Comparison of ENCODE assay signal across 17 cellular contexts in the genomic region with DNA sequence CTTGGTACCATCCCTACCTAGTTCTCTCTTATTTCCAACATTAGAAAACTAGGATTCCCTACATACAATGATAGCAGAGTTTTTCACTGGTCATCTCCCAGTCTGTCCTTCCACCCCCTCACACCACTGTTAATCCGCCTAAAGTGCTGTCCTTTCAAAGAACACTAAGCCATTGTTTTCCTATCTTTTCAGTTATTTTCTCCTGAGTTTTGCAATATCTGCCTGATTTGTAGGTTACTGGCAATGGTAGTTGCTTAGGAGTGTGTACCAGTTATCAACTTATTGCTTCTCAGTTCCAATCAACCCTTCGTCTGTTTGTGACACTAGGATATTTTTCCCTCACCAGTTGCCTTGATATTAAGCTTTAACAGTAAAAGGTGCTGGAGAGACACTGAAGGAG.
DNase-seq lines count a peak whose midpoint lies in the region; TF ChIP-seq lines count a peak whose summit lies in the region.
"Had no signal": no experiment of that assay in that cellular context is flagged by ENCODE, and none has a peak within 500 bp of the region (broad histone marks: within the 10 kb centered on the region; RNA-seq: fewer than 3 reads in every experiment).

No MANE protein-coding gene starts in this region.

- no peak for TF ChIP-seq CTCF in endodermal cell (conservative IDR thresholded peaks at IDR 0.05)
- TF ChIP-seq CTCF in neural progenitor cell (IDR thresholded peaks at IDR 0.05): no peak
- TF ChIP-seq CTCF in testis (IDR thresholded peaks at IDR 0.05): no peak
- TF ChIP-seq CTCF in RWPE1 (conservative IDR thresholded peaks at IDR 0.05; ENCODE audit: low read depth): no peak

- peaks cover 4% of the 10 kb centered on the region for H3K9me3 ChIP-seq in endodermal cell (ENCODE audit: control insufficient read depth, low read length)
- no peaks in the 10 kb centered on the region for H3K9me3 ChIP-seq in neural progenitor cell (ENCODE audit: low read depth)
- no peaks in the 10 kb centered on the region for H3K9me3 ChIP-seq in testis
- H3K9me3 ChIP-seq: Caco-2, HAP-1 had no signal

- no peak for TF ChIP-seq POLR2A in testis (IDR thresholded peaks at IDR 0.05)

- H3K27ac Mint-ChIP-seq in endodermal cell (peak overlapping the region; percentile 2), neural progenitor cell (no peak overlapping the region)
- H3K27ac Mint-ChIP-seq: CD4-positive, alpha-beta memory T cell; HFFc6 had no signal

- H3K27me3 Mint-ChIP-seq in endodermal cell (ENCODE audit: insufficient read depth): no peaks in the 10 kb centered on the region
- H3K27me3 Mint-ChIP-seq in neural progenitor cell (ENCODE audit: insufficient read depth, low read depth): no peaks in the 10 kb centered on the region

- DNase-seq in HuH-7 (ENCODE audit: low spot score) (peak; percentile 28), endodermal cell (no peak), neural progenitor cell (ENCODE audit: low spot score) (peak; percentile 23), testis (peak; percentile 16), NCI-H1436 (lab: John Stamatoyannopoulos, UW) (no peak), DMS53 treated with DMSO at 0.1 percent for 48 hours (lab: John Stamatoyannopoulos, UW; ENCODE audit: unreplicated experiment) (no peak), RWPE1 (ENCODE audit: low spot score) (no peak)
- DNase-seq: C1 segment of cervical spinal cord; Caco-2; CD4-positive, alpha-beta memory T cell; DMS153; DMS79; EL; GDM1; GOT3; HFFc6 had no signal

- H3K9me3 Mint-ChIP-seq in endodermal cell: peaks cover 10% of the 10 kb centered on the region
- H3K9me3 Mint-ChIP-seq in neural progenitor cell: no peaks in the 10 kb centered on the region
- H3K9me3 Mint-ChIP-seq: HFFc6 had no signal

- POLR2A ChIA-PET in RWPE1 (lab: Yijun Ruan, JAX; ENCODE audit: low non-redundant PET): no interaction called here

- H3K27me3 ChIP-seq in endodermal cell (ENCODE audit: control insufficient read depth, insufficient read depth, low read length, poor library complexity, severe bottlenecking) (no peaks in the 10 kb centered on the region), neural progenitor cell (no peaks in the 10 kb centered on the region), testis (no peaks in the 10 kb centered on the region)

- CTCF ChIA-PET in RWPE1 (lab: Yijun Ruan, JAX): no interaction called here

- 85% methylated on average over 2 of the region's 2 CpGs; no CpG with 5 or more reads in 1 of the 2 experiments for WGBS in endodermal cell (ENCODE audit: insufficient coverage in 1 of 2, insufficient read length in 1 of 2), 2 experiments
- 66 to 71% methylated on average over 2 of the region's 2 CpGs for WGBS in testis, 2 donors

- intact Hi-C loops in testis (cut with DNase I; ENCODE audit: low total_unique reads): no loop called here

- H3K4me1 ChIP-seq in endodermal cell (ENCODE audit: control insufficient read depth, insufficient read depth, low read length) (peaks cover 3% of the 10 kb centered on the region), neural progenitor cell (peaks cover 11% of the 10 kb centered on the region), testis (peaks cover 7% of the 10 kb centered on the region)
- H3K4me1 ChIP-seq: Caco-2, HAP-1 had no signal

- no peaks in the 10 kb centered on the region for H3K36me3 ChIP-seq in endodermal cell (ENCODE audit: control insufficient read depth, insufficient read depth, low read length)
- H3K36me3 ChIP-seq in neural progenitor cell: no peaks in the 10 kb centered on the region
- H3K36me3 ChIP-seq in testis (ENCODE audit: low read depth, missing control alignments): no peaks in the 10 kb centered on the region
- H3K36me3 ChIP-seq: HAP-1 had no signal

- H3K36me3 Mint-ChIP-seq in endodermal cell (ENCODE audit: low read depth) (no peaks in the 10 kb centered on the region), neural progenitor cell (no peaks in the 10 kb centered on the region)
- H3K36me3 Mint-ChIP-seq: CD4-positive, alpha-beta memory T cell had no signal

- H3K4me1 Mint-ChIP-seq in endodermal cell: peaks cover 10% of the 10 kb centered on the region
- no peaks in the 10 kb centered on the region for H3K4me1 Mint-ChIP-seq in neural progenitor cell
- H3K4me1 Mint-ChIP-seq: CD4-positive, alpha-beta memory T cell had no signal

- no peaks in the 10 kb centered on the region for H3F3A ChIP-seq in neural progenitor cell (ENCODE audit: low read depth)

- no peaks in the 10 kb centered on the region for H3K79me2 ChIP-seq in neural progenitor cell (ENCODE audit: low read depth)

- H3K4me2 ChIP-seq in neural progenitor cell: peak overlapping the region; percentile 17

- peak overlapping the region; percentile 6 for H3K4me3 ChIP-seq in endodermal cell (ENCODE audit: low read length)
- no peak overlapping the region for H3K4me3 ChIP-seq in neural progenitor cell
- no peak overlapping the region for H3K4me3 ChIP-seq in testis
- H3K4me3 ChIP-seq: HAP-1 had no signal

- H3K27ac ChIP-seq in endodermal cell (ENCODE audit: low read depth, low read length) (no peak overlapping the region), neural progenitor cell (no peak overlapping the region), testis (no peak overlapping the region), RWPE1 (no peak overlapping the region)

- no peak overlapping the region for H3K4me3 Mint-ChIP-seq in endodermal cell
- H3K4me3 Mint-ChIP-seq in neural progenitor cell: no peak overlapping the region
- H3K4me3 Mint-ChIP-seq: CD4-positive, alpha-beta memory T cell; HFFc6 had no signal

- H2AFZ ChIP-seq in neural progenitor cell (replicated peaks): peak overlapping the region; percentile 2

- no peak overlapping the region for H3K9ac ChIP-seq in endodermal cell (ENCODE audit: extremely low read depth, low read length, poor library complexity, severe bottlenecking)
- no peak overlapping the region for H3K9ac ChIP-seq in neural progenitor cell

- H4K20me1 ChIP-seq in neural progenitor cell (ENCODE audit: low read depth): no peaks in the 10 kb centered on the region

Comparison
In these comparisons a context has a peak if more than half of its experiments do, and no peak if none do; other contexts are left out.
1. DNase-seq: peak in HuH-7 (single experiment), neural progenitor cell (single experiment) and testis (single experiment); none in endodermal cell (single experiment), NCI-H1436 (single experiment), DMS53 treated with DMSO at 0.1 percent for 48 hours (single experiment) and RWPE1 (single experiment).